In the genomic region with DNA sequence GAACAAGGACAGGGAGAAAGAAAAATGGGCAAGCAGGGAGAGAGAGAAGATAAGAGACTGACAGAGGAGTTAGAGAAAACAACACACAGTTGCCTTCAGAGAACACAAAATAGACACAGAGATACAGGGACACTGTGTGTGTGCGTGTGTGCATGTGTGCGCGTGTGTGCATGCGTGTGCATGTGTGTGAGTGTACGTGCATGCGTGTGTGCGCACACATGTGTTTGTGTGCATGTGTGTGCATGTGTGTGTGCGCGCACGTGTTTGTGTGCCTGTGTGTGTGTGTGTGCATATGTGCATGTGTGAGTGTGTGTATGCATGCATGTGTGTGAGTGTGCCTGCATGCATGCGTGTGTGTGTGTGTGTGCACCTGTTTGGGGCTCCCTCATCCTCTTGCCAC, we compare ENCODE assay signal across 1 cellular context.
TF ChIP-seq lines count a peak whose summit lies in the region.

No MANE protein-coding gene starts in this region.

TF ChIP-seq in GM12891, 5 proteins besides CTCF, POLR2A, EP300 and RAD21:
- TF ChIP-seq POLR2AphosphoS5 (IDR thresholded peaks at IDR 0.05; ENCODE audit: low read depth, low read length) (no peak), PAX5 (IDR thresholded peaks at IDR 0.05; ENCODE audit: insufficient read depth, low read length, severe bottlenecking) (no peak), SPI1 (IDR thresholded peaks at IDR 0.05; ENCODE audit: low read depth, low read length) (no peak), TAF1 (IDR thresholded peaks at IDR 0.05; ENCODE audit: low read depth, low read length) (no peak), POU2F2 (IDR thresholded peaks at IDR 0.05; ENCODE audit: low read depth, low read length) (0 out of 2 replicates have a peak, but pooled peaks have one; percentile 21)
TF ChIP-seq in GM12891: peak in this region for 1.
